8 cellular contexts compared by ENCODE assay signal in the genomic region with DNA sequence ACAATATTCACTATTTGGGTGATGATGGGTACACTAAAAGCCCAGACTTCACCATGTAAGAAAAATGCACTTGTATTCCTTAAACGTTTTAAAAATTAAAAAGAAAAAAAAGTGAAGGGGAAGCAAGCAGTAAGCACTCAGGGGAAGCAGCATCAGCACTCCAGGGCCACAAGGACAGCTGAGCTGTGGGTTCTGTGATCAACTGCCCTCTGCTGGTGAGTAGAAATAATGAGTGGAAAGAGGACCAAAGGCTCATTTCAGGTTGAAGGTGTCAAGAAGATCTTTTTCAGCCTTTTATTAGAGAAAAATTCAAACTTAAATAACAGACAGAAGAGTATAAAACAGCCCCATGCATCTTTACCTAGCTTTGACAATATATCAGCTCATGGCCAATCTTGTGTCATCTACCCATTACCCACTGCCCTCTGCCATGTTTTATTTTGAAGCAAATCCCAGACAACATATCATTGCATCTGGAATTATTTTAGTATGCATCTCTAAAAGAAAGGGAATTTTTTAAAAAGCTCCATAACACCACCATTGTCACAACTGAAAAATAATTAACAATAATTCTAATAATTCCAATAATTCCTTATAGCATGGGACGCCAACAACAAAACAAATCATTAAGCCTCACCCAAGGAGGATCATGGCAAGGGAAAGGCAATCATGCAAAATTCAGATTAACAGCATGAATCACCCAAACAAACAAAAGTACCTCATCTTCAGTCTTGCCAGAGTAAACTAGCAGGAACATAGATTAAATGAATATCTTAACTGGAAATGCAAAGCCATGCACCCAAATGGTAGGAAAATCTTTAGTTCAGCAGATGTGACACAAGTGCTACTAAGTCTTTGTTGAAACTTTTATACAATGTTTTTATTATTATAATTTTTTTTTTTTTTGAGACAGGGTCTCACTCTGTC. TPM values are rescaled to one million over a fixed set of nuclear protein-coding genes. Genes with fewer than 3 reads are reported as not detected.
DNase-seq lines count a peak whose midpoint lies in the region; ATAC-seq, FAIRE-seq and TF ChIP-seq lines count a peak whose summit lies in the region.

No MANE protein-coding gene starts in this region.

- peak; percentile 82 for ATAC-seq in RWPE2 (ENCODE audit: low read depth)
- no peak for ATAC-seq in HG03565 (IDR thresholded peaks at IDR 0.05; ENCODE audit: unreplicated experiment)

- no peak overlapping the region for H3K27ac ChIP-seq in RWPE2 (ENCODE audit: poor library complexity, severe bottlenecking)

- no peaks in the 10 kb centered on the region for H3K9me3 ChIP-seq in RWPE2 (ENCODE audit: severe bottlenecking)

- DNase-seq in AML-193 (lab: John Stamatoyannopoulos, UW) (peak; percentile 72 to 80), GM12892 (ENCODE audit: insufficient read length) (peak; percentile 41), HTR-8/SVneo (ENCODE audit: insufficient read length, low spot score) (peak; percentile 61), RWPE2 (ENCODE audit: low spot score) (no peak), astrocyte of the spinal cord (ENCODE audit: low read depth, low spot score) (peak; percentile 46), iPS DF 19.7 (ENCODE audit: low read depth, low spot score) (peak; percentile 28)
- peak; percentile 13 for DNase-seq in stimulated activated CD4-positive, alpha-beta T cell treated with anti-CD3 and anti-CD28 coated beads, Interleukin-2, amount 100 ng/mL, for 4 hours (ENCODE audit: low read depth)

- TF ChIP-seq CTCF in RWPE2 (IDR thresholded peaks at IDR 0.05; ENCODE audit: poor library complexity, severe bottlenecking) (peak; percentile 85), astrocyte of the spinal cord (IDR thresholded peaks at IDR 0.05; ENCODE audit: low read depth, low read length) (peak; percentile 69)

- FAIRE-seq in GM12892 (lab: Jason Lieb, UNC) = peak; percentile 76
- FAIRE-seq in HTR-8/SVneo (lab: Jason Lieb, UNC) = no peak

- in situ Hi-C loops in astrocyte of the spinal cord (cut with HindIII; ENCODE audit: low sequenced_read_pairs) = no loop called here

- no peak for TF ChIP-seq POLR2A in GM12892 (IDR thresholded peaks at IDR 0.05; ENCODE audit: low read depth, low read length)

- no peaks in the 10 kb centered on the region for H3K27me3 ChIP-seq in RWPE2 (ENCODE audit: insufficient read depth, poor library complexity, severe bottlenecking)

- H3K4me3 ChIP-seq in RWPE2 (ENCODE audit: severe bottlenecking) (no peak overlapping the region), astrocyte of the spinal cord (ENCODE audit: low read depth, low read length) (no peak overlapping the region)

- H3K4me1 ChIP-seq in RWPE2 (ENCODE audit: insufficient read depth, poor library complexity, severe bottlenecking) = no peaks in the 10 kb centered on the region

- peaks cover 75% of the 10 kb centered on the region for H3K36me3 ChIP-seq in RWPE2 (ENCODE audit: low read depth)

RNA-seq across cellular contexts. Expression of gene TAMM41, which starts 42.4 kb away (rescaled TPM):
- polyA plus RNA-seq in GM12892 (2012; ENCODE audit: missing spikeins) = 13.6 TPM
